Comparison of ENCODE assay signal across 21 cellular contexts in the genomic region with DNA sequence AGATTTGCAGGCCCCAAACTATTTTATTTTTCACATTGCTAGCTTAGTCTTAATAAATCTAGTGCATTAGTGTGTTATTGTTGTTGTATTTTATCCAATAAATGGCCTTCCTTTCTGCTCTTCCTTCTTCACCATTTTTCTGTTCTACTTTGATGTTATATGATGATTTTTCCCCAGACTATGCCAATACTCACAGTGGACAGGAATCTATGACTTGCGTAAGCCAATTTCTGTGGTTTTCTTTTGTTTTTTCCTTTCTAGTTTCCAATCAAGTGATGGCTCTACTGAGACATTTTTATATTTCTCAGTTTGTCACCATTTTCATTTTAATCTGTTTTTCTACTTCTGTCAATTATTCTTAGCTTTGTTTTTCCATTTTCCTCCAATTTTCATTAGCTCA.
DNase-seq lines count a peak whose midpoint lies in the region; ATAC-seq and TF ChIP-seq lines count a peak whose summit lies in the region.
"Had no signal": no experiment of that assay in that cellular context is flagged by ENCODE, and none has a peak within 500 bp of the region (broad histone marks: within the 10 kb centered on the region; RNA-seq: fewer than 3 reads in every experiment).

No MANE protein-coding gene starts in this region.

- H2AFZ ChIP-seq in mammary epithelial cell (ENCODE audit: low read depth, low read length), result no peak overlapping the region
- H2AFZ ChIP-seq: GM23248 had no signal

- H3K4me1 ChIP-seq in mammary epithelial cell (ENCODE audit: insufficient read depth, low read length), result no peaks in the 10 kb centered on the region
- H3K4me1 ChIP-seq: BE2C; BLaER1 treated with 17β-estradiol and CSF1 and Interleukin-3, amounts not matched to agents 10 nM and 100 nM had no signal

- no peaks in the 10 kb centered on the region for H4K20me1 ChIP-seq in mammary epithelial cell (ENCODE audit: insufficient read depth, low read length)
- H4K20me1 ChIP-seq: BLaER1 treated with 17β-estradiol and CSF1 and Interleukin-3, amounts not matched to agents 10 nM and 100 nM had no signal

- H3K4me1 Mint-ChIP-seq in MCF 10A (ENCODE audit: insufficient read depth, unreplicated experiment), result no peaks in the 10 kb centered on the region
- H3K4me1 Mint-ChIP-seq in activated CD8-positive, alpha-beta T cell treated with anti-CD3 and anti-CD28 coated beads for 36 hours (ENCODE audit: low read depth), result no peaks in the 10 kb centered on the region
- H3K4me1 Mint-ChIP-seq: CD14-positive monocyte; CD8-positive, alpha-beta memory T cell had no signal

- no peak overlapping the region for H3K27ac ChIP-seq in mammary epithelial cell (ENCODE audit: insufficient read depth, low read depth, low read length)
- H3K27ac ChIP-seq: 22Rv1; BLaER1 treated with 17β-estradiol and CSF1 and Interleukin-3, amounts not matched to agents 10 nM and 100 nM; GM23248 had no signal

- dilution Hi-C loops in mammary epithelial cell (cut with HindIII; ENCODE audit: low sequenced_read_pairs), result no loop called here

- no peaks in the 10 kb centered on the region for H3K79me2 ChIP-seq in mammary epithelial cell (ENCODE audit: insufficient read depth, low read length)

- H3K9ac ChIP-seq in mammary epithelial cell (ENCODE audit: insufficient read depth, low read length), result no peak overlapping the region
- H3K9ac ChIP-seq: BLaER1 treated with 17β-estradiol and CSF1 and Interleukin-3, amounts not matched to agents 10 nM and 100 nM; GM23248 had no signal

- H3K4me2 ChIP-seq in mammary epithelial cell (ENCODE audit: insufficient read depth, low read depth, low read length), result no peak overlapping the region
- H3K4me2 ChIP-seq: BLaER1 treated with 17β-estradiol and CSF1 and Interleukin-3, amounts not matched to agents 10 nM and 100 nM had no signal

- in situ Hi-C loops in mammary epithelial cell (cut with MboI; ENCODE audit: low sequenced_read_pairs in 2 of 2), result no loop called here

- no peaks in the 10 kb centered on the region for H3K27me3 ChIP-seq in mammary epithelial cell (ENCODE audit: insufficient read depth, low read length)
- H3K27me3 ChIP-seq: BE2C; BLaER1 treated with 17β-estradiol and CSF1 and Interleukin-3, amounts not matched to agents 10 nM and 100 nM had no signal

- no peak for TF ChIP-seq CTCF in MCF 10A (IDR thresholded peaks at IDR 0.05; ENCODE audit: unreplicated experiment)
- TF ChIP-seq CTCF in mammary epithelial cell (conservative IDR thresholded peaks at IDR 0.05 in 1 of 2, IDR thresholded peaks at IDR 0.05 in 1 of 2; ENCODE audit: extremely low read depth in 1 of 2, insufficient read depth in 1 of 2, low read depth in 1 of 2, low read length in 2 of 2), result no peak
- TF ChIP-seq CTCF in fibroblast of mammary gland (conservative IDR thresholded peaks at IDR 0.05; ENCODE audit: control insufficient read depth, insufficient read depth, low read depth, low read length), result no peak
- no peak for TF ChIP-seq CTCF in activated CD8-positive, alpha-beta T cell treated with anti-CD3 and anti-CD28 coated beads for 36 hours (IDR thresholded peaks at IDR 0.05)

- BruUV-seq in MCF 10A (replicated peaks; lab: Mats Ljungman, UMichigan) (no TSS peak), mammary epithelial cell (replicated peaks; lab: Mats Ljungman, UMichigan) (no TSS peak)

- POLR2A ChIA-PET in MCF 10A (lab: Yijun Ruan, JAX), result no interaction called here
- POLR2A ChIA-PET in activated CD8-positive, alpha-beta T cell treated with anti-CD3 and anti-CD28 coated beads for 36 hours (lab: Charles Lee), result interaction anchor here (0.6 kb wide), 1 partner anchor 12 kb away, joined by 3 read pairs; no protein-coding TSS in a partner anchor

- intact Hi-C loops in MCF 10A (cut with micrococcal nuclease), result no loop called here
- intact Hi-C loops in mammary epithelial cell (cut with micrococcal nuclease), result no loop called here
- intact Hi-C loops in activated CD8-positive, alpha-beta T cell treated with anti-CD3 and anti-CD28 coated beads for 36 hours (cut with micrococcal nuclease), result no loop called here

- no peaks in the 10 kb centered on the region for H3K27me3 Mint-ChIP-seq in MCF 10A (ENCODE audit: insufficient read depth, unreplicated experiment)
- H3K27me3 Mint-ChIP-seq in activated CD8-positive, alpha-beta T cell treated with anti-CD3 and anti-CD28 coated beads for 36 hours, result no peaks in the 10 kb centered on the region
- H3K27me3 Mint-ChIP-seq: CD4-positive, alpha-beta T cell; CD8-positive, alpha-beta memory T cell had no signal

- no peak for ATAC-seq in activated CD8-positive, alpha-beta T cell treated with anti-CD3 and anti-CD28 coated beads for 36 hours
- ATAC-seq: GM12878 had no signal

- H3K4me3 Mint-ChIP-seq in MCF 10A (ENCODE audit: unreplicated experiment), result no peak overlapping the region
- H3K4me3 Mint-ChIP-seq in activated CD8-positive, alpha-beta T cell treated with anti-CD3 and anti-CD28 coated beads for 36 hours, result no peak overlapping the region
- H3K4me3 Mint-ChIP-seq: CD14-positive monocyte; CD4-positive, alpha-beta T cell; CD8-positive, alpha-beta memory T cell had no signal

- H3K4me3 ChIP-seq in mammary epithelial cell (replicated peaks in 1 of 3; ENCODE audit: insufficient read depth in 1 of 3, low read depth in 2 of 3, low read length in 3 of 3), result no peak overlapping the region
- no peak overlapping the region for H3K4me3 ChIP-seq in fibroblast of mammary gland (ENCODE audit: control insufficient read depth, low read depth, low read length)
- H3K4me3 ChIP-seq: BLaER1 treated with 17β-estradiol and CSF1 and Interleukin-3, amounts not matched to agents 10 nM and 100 nM; GM12878; GM23248 had no signal

- no peak for DNase-seq in MCF 10A (ENCODE audit: unreplicated experiment)
- no peak for DNase-seq in mammary epithelial cell
- peak; percentile 2 for DNase-seq in fibroblast of mammary gland (ENCODE audit: low read depth)
- peak; percentile 22 for DNase-seq in stromal cell of bone marrow (ENCODE audit: low read depth)
- DNase-seq in T-helper 9 cell, result no peak
- DNase-seq in activated CD8-positive, alpha-beta T cell treated with anti-CD3 and anti-CD28 coated beads for 36 hours, result no peak
- DNase-seq: AML-193; BE2C; CD4-positive, alpha-beta T cell; CD8-positive, alpha-beta memory T cell; DMS 273 treated with DMSO at 0.1 percent for 48 hours; DMS79; EL; GDM1; GM23248; H7; HCEC 1CT had no signal

- no peaks in the 10 kb centered on the region for H3K9me3 ChIP-seq in mammary epithelial cell (replicated peaks; ENCODE audit: insufficient read depth, low read length)
- H3K9me3 ChIP-seq: BE2C; BLaER1 treated with 17β-estradiol and CSF1 and Interleukin-3, amounts not matched to agents 10 nM and 100 nM had no signal

- H3K9me3 Mint-ChIP-seq in MCF 10A (ENCODE audit: unreplicated experiment), result no peaks in the 10 kb centered on the region
- H3K9me3 Mint-ChIP-seq in activated CD8-positive, alpha-beta T cell treated with anti-CD3 and anti-CD28 coated beads for 36 hours, result peaks cover 1% of the 10 kb centered on the region
- H3K9me3 Mint-ChIP-seq: CD4-positive, alpha-beta T cell had no signal

- no peaks in the 10 kb centered on the region for H3K36me3 ChIP-seq in mammary epithelial cell (ENCODE audit: insufficient read depth, low read length)
- H3K36me3 ChIP-seq: BE2C; BLaER1 treated with 17β-estradiol and CSF1 and Interleukin-3, amounts not matched to agents 10 nM and 100 nM had no signal

- H3K36me3 Mint-ChIP-seq in MCF 10A (ENCODE audit: insufficient read depth, unreplicated experiment), result no peaks in the 10 kb centered on the region
- H3K36me3 Mint-ChIP-seq in activated CD8-positive, alpha-beta T cell treated with anti-CD3 and anti-CD28 coated beads for 36 hours (ENCODE audit: low read depth), result no peaks in the 10 kb centered on the region
- H3K36me3 Mint-ChIP-seq: CD14-positive monocyte; CD8-positive, alpha-beta memory T cell had no signal

- CTCF ChIA-PET in MCF 10A (lab: Yijun Ruan, JAX) (interaction anchor here (1.4 kb wide), 1 partner anchor 15 kb away, joined by 4 read pairs; no protein-coding TSS in a partner anchor), mammary epithelial cell (lab: Charles Lee; ENCODE audit: low non-redundant PET) (no interaction called here)
- CTCF ChIA-PET in activated CD8-positive, alpha-beta T cell treated with anti-CD3 and anti-CD28 coated beads for 36 hours (lab: Charles Lee), result interaction anchor here (0.9 kb wide), 1 partner anchor 288 kb away, joined by 4 read pairs; no protein-coding TSS in a partner anchor

- WGBS in mammary epithelial cell (ENCODE audit: low coverage, missing lambda C conversion rate), result 100% methylated on average over 1 of the region's 1 CpG

- H3K27ac Mint-ChIP-seq in MCF 10A (ENCODE audit: low read depth, unreplicated experiment), result peak overlapping the region; percentile 1
- no peak overlapping the region for H3K27ac Mint-ChIP-seq in activated CD8-positive, alpha-beta T cell treated with anti-CD3 and anti-CD28 coated beads for 36 hours
- H3K27ac Mint-ChIP-seq: CD14-positive monocyte; CD4-positive, alpha-beta T cell; CD8-positive, alpha-beta memory T cell had no signal

Comparison
In these comparisons a context has a peak if more than half of its experiments do, and no peak if none do; other contexts are left out.
1. DNase-seq: peak in fibroblast of mammary gland (single experiment) and stromal cell of bone marrow (single experiment); none in MCF 10A (single experiment), mammary epithelial cell (single experiment), T-helper 9 cell (single experiment) and activated CD8-positive, alpha-beta T cell treated with anti-CD3 and anti-CD28 coated beads for 36 hours (single experiment).